ENCODE assay signal across 37 cellular contexts in the genomic region with DNA sequence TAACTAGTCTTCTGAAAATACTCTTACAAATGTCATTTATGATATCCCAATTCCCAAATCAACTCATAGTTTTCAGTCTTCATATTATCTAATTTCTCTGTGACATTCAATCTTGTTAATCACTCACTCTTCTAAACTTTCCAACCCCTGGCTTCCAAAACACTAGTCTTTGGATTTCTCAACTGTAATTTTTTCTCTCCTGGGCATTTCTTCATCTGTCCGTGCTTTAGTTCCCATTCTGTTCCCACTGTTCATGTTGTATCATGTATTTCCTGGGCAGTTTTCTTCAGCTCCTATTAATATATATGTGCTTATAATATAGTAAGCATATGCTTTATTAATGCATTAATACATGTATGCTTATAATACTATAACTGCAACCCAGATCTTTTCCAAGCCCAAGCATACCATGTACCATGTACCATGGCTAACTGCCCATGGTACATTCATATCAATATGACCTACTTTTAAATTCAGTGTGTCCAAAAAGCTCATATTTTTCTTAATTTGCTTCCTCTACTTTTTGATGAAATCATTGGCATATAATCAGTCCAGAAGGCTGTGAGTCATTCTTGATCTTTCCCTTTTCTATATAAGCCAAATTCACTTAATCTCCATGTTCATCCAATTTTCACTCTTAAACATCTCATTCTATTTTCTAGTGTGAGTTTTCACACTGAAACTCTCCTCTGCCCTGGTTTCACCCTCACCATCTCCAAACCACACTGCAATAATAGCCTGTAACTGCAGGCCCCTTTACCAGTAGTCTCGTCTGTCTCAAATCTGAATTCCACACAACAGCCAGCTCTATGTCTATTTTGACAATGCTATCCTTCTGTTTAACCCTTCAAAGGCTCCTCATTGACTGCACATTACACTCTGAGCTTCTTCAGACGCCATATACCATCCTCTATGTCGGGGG. TPM values are rescaled to one million over a fixed set of nuclear protein-coding genes. Genes with fewer than 3 reads are reported as not detected.
"Had no signal": no experiment of that assay in that cellular context is flagged by ENCODE, and none has a peak within 500 bp of the region (broad histone marks: within the 10 kb centered on the region; RNA-seq: fewer than 3 reads in every experiment).

No MANE protein-coding gene starts in this region.

- FAIRE-seq: colon, pancreas had no signal

- H3K4me3 ChIP-seq: dorsolateral prefrontal cortex, gastroesophageal sphincter, heart right ventricle, lung, pancreas, smooth muscle cell, testis, tibial nerve, upper lobe of right lung, uterus had no signal

- H3K9me3 Mint-ChIP-seq: memory B cell; stimulated activated naive CD8-positive, alpha-beta T cell treated with anti-CD3 and anti-CD28 coated beads, Interleukin-15, amount 100 ng/mL, for 72 hours had no signal

- H3K27ac ChIP-seq: dorsolateral prefrontal cortex, gastroesophageal sphincter, pancreas, testis, upper lobe of right lung, uterus had no signal

- H3K36me3 Mint-ChIP-seq: immature natural killer cell, memory B cell, natural killer cell had no signal

- H3K4me1 Mint-ChIP-seq: immature natural killer cell; memory B cell; natural killer cell; stimulated activated naive CD8-positive, alpha-beta T cell treated with anti-CD3 and anti-CD28 coated beads, Interleukin-15, amount 100 ng/mL, for 72 hours had no signal

- DNase-seq: dorsolateral prefrontal cortex; effector CD4-positive, alpha-beta T cell; foreskin fibroblast; heart right ventricle; hippocampal formation; immature natural killer cell; islet precursor cell; kidney glomerular epithelial cell; left colon; natural killer cell; pancreas; retina; stimulated activated CD4-positive, alpha-beta T cell treated with anti-CD3 and anti-CD28 coated beads, Interleukin-12 subunit alpha, Interleukin-12 subunit beta, amount 100 ng/mL, for 4 hours; stimulated activated CD4-positive, alpha-beta T cell treated with anti-CD3 and anti-CD28 coated beads, Interleukin-1b, Interleukin-23, amount 100 ng/mL, for 48 hours; stimulated activated CD4-positive, alpha-beta T cell treated with anti-CD3 and anti-CD28 coated beads, Interleukin-4, amount 100 ng/mL, for 1 hour; stimulated activated CD8-positive, alpha-beta memory T cell treated with anti-CD3 and anti-CD28 coated beads, Interleukin-4, amount 100 ng/mL, for 48 hours; stimulated activated naive CD4-positive, alpha-beta T cell; stimulated activated naive CD8-positive, alpha-beta T cell treated with anti-CD3 and anti-CD28 coated beads, Interleukin-15, amount 100 ng/mL, for 72 hours; testis; upper lobe of right lung; uterus had no signal

- H3K27me3 ChIP-seq: dorsolateral prefrontal cortex, gastroesophageal sphincter, heart right ventricle, pancreas, testis, tibial nerve, upper lobe of right lung, uterus had no signal

- H3K27me3 Mint-ChIP-seq: stimulated activated naive CD8-positive, alpha-beta T cell treated with anti-CD3 and anti-CD28 coated beads, Interleukin-15, amount 100 ng/mL, for 72 hours had no signal

- H3K27ac Mint-ChIP-seq: immature natural killer cell; memory B cell; natural killer cell; stimulated activated naive CD8-positive, alpha-beta T cell treated with anti-CD3 and anti-CD28 coated beads, Interleukin-15, amount 100 ng/mL, for 72 hours had no signal

- H3K4me2 ChIP-seq: smooth muscle cell had no signal

- H3K36me3 ChIP-seq: gastroesophageal sphincter, heart right ventricle, pancreas, tibial nerve, upper lobe of right lung, uterus had no signal

- H3K4me3 Mint-ChIP-seq: immature natural killer cell; memory B cell; natural killer cell; stimulated activated naive CD8-positive, alpha-beta T cell treated with anti-CD3 and anti-CD28 coated beads, Interleukin-15, amount 100 ng/mL, for 72 hours had no signal

- H3K4me1 ChIP-seq: pancreas, testis, upper lobe of right lung, uterus had no signal

- ATAC-seq: gastroesophageal sphincter; left colon; natural killer cell; pancreas; sciatic nerve; stimulated activated naive CD8-positive, alpha-beta T cell treated with anti-CD3 and anti-CD28 coated beads, Interleukin-15, amount 100 ng/mL, for 72 hours; upper lobe of right lung had no signal

- H3K9me3 ChIP-seq: gastroesophageal sphincter, heart right ventricle, pancreas, testis, tibial nerve, upper lobe of right lung, uterus had no signal

RNA-seq across cellular contexts. Expression of a gene that starts 21.3 kb away (rescaled TPM):
- total RNA-seq: cerebellum, dorsolateral prefrontal cortex, gastroesophageal sphincter, heart right ventricle, left colon, liver, lung, mononuclear cell, natural killer cell, omental fat pad, pancreas, posterior vena cava, pulmonary artery endothelial cell, sciatic nerve, smooth muscle cell, subcutaneous adipose tissue, tibial nerve, upper lobe of right lung, uterus had no signal
- polyA plus RNA-seq: esophagus, heart right ventricle, immature natural killer cell, liver, lung, neural cell, pancreas, smooth muscle cell had no signal
